1 cellular context compared by ENCODE assay signal in genomic region chr15:78761020-78761419, GRCh38.
TF ChIP-seq lines count a peak whose summit lies in the region.

No MANE protein-coding gene starts in this region.

TF ChIP-seq in GM12878, 131 proteins besides CTCF, POLR2A, EP300 and RAD21:
- TF ChIP-seq CREB1 (IDR thresholded peaks at IDR 0.05; ENCODE audit: low read depth): no peak
- no peak for TF ChIP-seq CHD4 (IDR thresholded peaks at IDR 0.05)
- no peak for TF ChIP-seq NR2F1 (conservative IDR thresholded peaks at IDR 0.05)
- no peak for TF ChIP-seq ETV6 (conservative IDR thresholded peaks at IDR 0.05 in 1 of 2, IDR thresholded peaks at IDR 0.05 in 1 of 2; ENCODE audit: borderline replicate concordance in 1 of 2, low read depth in 1 of 2)
- no peak for TF ChIP-seq POLR2AphosphoS2 (IDR thresholded peaks at IDR 0.05; ENCODE audit: low read depth, low read length)
- TF ChIP-seq HDAC6 (IDR thresholded peaks at IDR 0.05; ENCODE audit: unreplicated experiment): no peak
- no peak for TF ChIP-seq ZBTB40 (IDR thresholded peaks at IDR 0.05; ENCODE audit: borderline replicate concordance)
- TF ChIP-seq DPF2 (IDR thresholded peaks at IDR 0.05): no peak
- TF ChIP-seq HDAC2 (IDR thresholded peaks at IDR 0.05): no peak
- TF ChIP-seq, protein P1, sequence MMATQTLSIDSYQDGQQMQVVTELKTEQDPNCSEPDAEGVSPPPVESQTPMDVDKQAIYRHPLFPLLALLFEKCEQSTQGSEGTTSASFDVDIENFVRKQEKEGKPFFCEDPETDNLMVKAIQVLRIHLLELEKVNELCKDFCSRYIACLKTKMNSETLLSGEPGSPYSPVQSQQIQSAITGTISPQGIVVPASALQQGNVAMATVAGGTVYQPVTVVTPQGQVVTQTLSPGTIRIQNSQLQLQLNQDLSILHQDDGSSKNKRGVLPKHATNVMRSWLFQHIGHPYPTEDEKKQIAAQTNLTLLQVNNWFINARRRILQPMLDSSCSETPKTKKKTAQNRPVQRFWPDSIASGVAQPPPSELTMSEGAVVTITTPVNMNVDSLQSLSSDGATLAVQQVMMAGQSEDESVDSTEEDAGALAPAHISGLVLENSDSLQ (IDR thresholded peaks at IDR 0.05): no peak
- no peak for TF ChIP-seq NRF1 (conservative IDR thresholded peaks at IDR 0.05; ENCODE audit: low read depth, low read length)
- no peak for TF ChIP-seq MEF2B (IDR thresholded peaks at IDR 0.05; ENCODE audit: partially characterized antibody, poor library complexity, severe bottlenecking)
- TF ChIP-seq SMARCA5 (IDR thresholded peaks at IDR 0.05): no peak
- no peak for TF ChIP-seq KLF5 (IDR thresholded peaks at IDR 0.05; ENCODE audit: partially characterized antibody)
- TF ChIP-seq, protein P2, sequence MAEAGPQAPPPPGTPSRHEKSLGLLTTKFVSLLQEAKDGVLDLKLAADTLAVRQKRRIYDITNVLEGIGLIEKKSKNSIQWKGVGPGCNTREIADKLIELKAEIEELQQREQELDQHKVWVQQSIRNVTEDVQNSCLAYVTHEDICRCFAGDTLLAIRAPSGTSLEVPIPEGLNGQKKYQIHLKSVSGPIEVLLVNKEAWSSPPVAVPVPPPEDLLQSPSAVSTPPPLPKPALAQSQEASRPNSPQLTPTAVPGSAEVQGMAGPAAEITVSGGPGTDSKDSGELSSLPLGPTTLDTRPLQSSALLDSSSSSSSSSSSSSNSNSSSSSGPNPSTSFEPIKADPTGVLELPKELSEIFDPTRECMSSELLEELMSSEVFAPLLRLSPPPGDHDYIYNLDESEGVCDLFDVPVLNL (IDR thresholded peaks at IDR 0.05; ENCODE audit: low read depth, low read length): no peak
- TF ChIP-seq, protein P3, sequence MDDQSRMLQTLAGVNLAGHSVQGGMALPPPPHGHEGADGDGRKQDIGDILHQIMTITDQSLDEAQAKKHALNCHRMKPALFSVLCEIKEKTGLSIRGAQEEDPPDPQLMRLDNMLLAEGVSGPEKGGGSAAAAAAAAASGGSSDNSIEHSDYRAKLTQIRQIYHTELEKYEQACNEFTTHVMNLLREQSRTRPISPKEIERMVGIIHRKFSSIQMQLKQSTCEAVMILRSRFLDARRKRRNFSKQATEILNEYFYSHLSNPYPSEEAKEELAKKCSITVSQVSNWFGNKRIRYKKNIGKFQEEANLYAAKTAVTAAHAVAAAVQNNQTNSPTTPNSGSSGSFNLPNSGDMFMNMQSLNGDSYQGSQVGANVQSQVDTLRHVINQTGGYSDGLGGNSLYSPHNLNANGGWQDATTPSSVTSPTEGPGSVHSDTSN (IDR thresholded peaks at IDR 0.05; ENCODE audit: insufficient replicate concordance, low read depth, low read length): no peak
- TF ChIP-seq RBBP5 (conservative IDR thresholded peaks at IDR 0.05): no peak
- TF ChIP-seq HDGF (IDR thresholded peaks at IDR 0.05): no peak
- TF ChIP-seq RB1 (IDR thresholded peaks at IDR 0.05; ENCODE audit: borderline replicate concordance): no peak
TF ChIP-seq in GM12878: peak in this region for 0.
